ENCODE assay signal across 11 cellular contexts in the genomic region with DNA sequence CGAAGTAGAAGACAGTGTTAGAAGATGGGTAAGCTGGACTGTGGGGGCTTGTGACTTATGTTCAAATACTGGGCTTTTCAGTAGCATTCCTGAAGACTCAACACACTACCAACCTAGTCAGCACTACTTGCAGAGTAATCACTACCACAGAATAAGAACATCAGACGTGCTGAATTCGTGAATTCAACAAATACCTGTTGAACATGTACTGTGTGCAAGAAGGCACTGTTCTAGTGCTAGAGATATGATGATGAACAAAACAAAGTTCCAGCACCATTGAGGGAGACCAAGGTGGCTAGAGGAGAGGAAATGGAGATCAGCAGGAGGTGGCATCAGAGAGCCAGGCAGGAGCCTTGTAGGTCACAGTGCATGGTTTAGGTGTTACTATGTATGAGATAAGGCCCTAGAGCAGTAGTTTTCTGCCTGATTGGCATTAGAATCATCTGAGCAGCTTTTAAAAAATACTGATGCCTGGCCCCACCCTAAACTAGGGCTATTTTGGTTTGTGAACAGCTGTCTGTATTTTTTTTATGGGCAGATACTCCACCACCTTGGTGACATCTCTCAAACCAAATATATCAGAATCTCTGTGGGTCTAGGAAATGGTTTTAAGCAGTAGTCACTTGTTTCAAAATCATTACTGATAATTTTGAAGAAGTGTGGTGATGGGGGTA. TPM values are rescaled to one million over a fixed set of nuclear protein-coding genes. Genes with fewer than 3 reads are reported as not detected.
DNase-seq lines count a peak whose midpoint lies in the region; ATAC-seq and TF ChIP-seq lines count a peak whose summit lies in the region.
"Had no signal": no experiment of that assay in that cellular context is flagged by ENCODE, and none has a peak within 500 bp of the region (broad histone marks: within the 10 kb centered on the region; RNA-seq: fewer than 3 reads in every experiment).

No MANE protein-coding gene starts in this region.

- in situ Hi-C loops in gastrocnemius medialis (cut with MboI; ENCODE audit: low sequenced_read_pairs in 4 of 4), result no loop called here

- peaks cover 7% of the 10 kb centered on the region for H3K4me1 Mint-ChIP-seq in activated CD4-positive, alpha-beta T cell treated with anti-CD3 and anti-CD28 coated beads for 36 hours

- H3K4me3 Mint-ChIP-seq in activated CD4-positive, alpha-beta T cell treated with anti-CD3 and anti-CD28 coated beads for 36 hours, result no peak overlapping the region

- no peaks in the 10 kb centered on the region for H3K36me3 Mint-ChIP-seq in activated CD4-positive, alpha-beta T cell treated with anti-CD3 and anti-CD28 coated beads for 36 hours (ENCODE audit: low read depth)

- H3K9me3 ChIP-seq in gastrocnemius medialis, result no peaks in the 10 kb centered on the region
- H3K9me3 ChIP-seq: suprapubic skin had no signal

- H3K4me3 ChIP-seq in fibroblast of mammary gland (ENCODE audit: control insufficient read depth, low read depth, low read length) (no peak overlapping the region), gastrocnemius medialis (no peak overlapping the region)
- H3K4me3 ChIP-seq: suprapubic skin had no signal

- intact Hi-C loops in activated CD4-positive, alpha-beta T cell treated with anti-CD3 and anti-CD28 coated beads for 36 hours (cut with DNase I, micrococcal nuclease), result no loop called here
- intact Hi-C loops in gastrocnemius medialis (cut with DNase I; ENCODE audit: low total_unique reads), result loop anchor here (1.0 to 2.0 kb wide), 2 partner anchors 27 to 37 kb away; partner anchors contain the start of gene FERMT2

- no peaks in the 10 kb centered on the region for H3K27me3 Mint-ChIP-seq in activated CD4-positive, alpha-beta T cell treated with anti-CD3 and anti-CD28 coated beads for 36 hours

- no peaks in the 10 kb centered on the region for H3K9me3 Mint-ChIP-seq in activated CD4-positive, alpha-beta T cell treated with anti-CD3 and anti-CD28 coated beads for 36 hours (ENCODE audit: low read depth)

- POLR2A ChIA-PET in activated CD4-positive, alpha-beta T cell treated with anti-CD3 and anti-CD28 coated beads for 36 hours (lab: Charles Lee), result no interaction called here

- peak; percentile 14 for TF ChIP-seq CTCF in fibroblast of mammary gland (conservative IDR thresholded peaks at IDR 0.05; ENCODE audit: control insufficient read depth, insufficient read depth, low read depth, low read length)
- peak in 3 of 5 experiments; percentile 33 to 50 (median 33) for TF ChIP-seq CTCF in gastrocnemius medialis (IDR thresholded peaks at IDR 0.05 in 4 of 5, conservative IDR thresholded peaks at IDR 0.05 in 1 of 5)

- no peaks in the 10 kb centered on the region for H3K27me3 ChIP-seq in gastrocnemius medialis
- H3K27me3 ChIP-seq: suprapubic skin had no signal

- peak; percentile 11 for DNase-seq in activated CD4-positive, alpha-beta T cell treated with anti-CD3 and anti-CD28 coated beads for 36 hours
- DNase-seq in activated CD4-positive, alpha-beta T cell treated with anti-CD3 and anti-CD28 coated beads, Interleukin-2, amount 50 U/mL, for 4 hours, result no peak
- DNase-seq in NCI-H460 (ENCODE audit: extremely low read depth, low read depth) (peak; percentile 7), fibroblast of mammary gland (ENCODE audit: low read depth) (no peak), gastrocnemius medialis (no peak), activated gamma-delta T cell treated with Interleukin-2 at 50 U/mL for 16 hours (no peak), NCI-H748 (lab: John Stamatoyannopoulos, UW; ENCODE audit: unreplicated experiment) (no peak), COR-L47 (lab: John Stamatoyannopoulos, UW) (no peak)
- DNase-seq: effector CD4-positive, alpha-beta T cell; NCI-H1048 had no signal

- no peak overlapping the region for H3K27ac Mint-ChIP-seq in activated CD4-positive, alpha-beta T cell treated with anti-CD3 and anti-CD28 coated beads for 36 hours

- no peaks in the 10 kb centered on the region for H3K36me3 ChIP-seq in gastrocnemius medialis
- H3K36me3 ChIP-seq: suprapubic skin had no signal

- ATAC-seq in activated CD4-positive, alpha-beta T cell treated with anti-CD3 and anti-CD28 coated beads for 36 hours, result no peak
- peak; percentile 67 to 83 for ATAC-seq in gastrocnemius medialis

- no peak for TF ChIP-seq POLR2A in gastrocnemius medialis (IDR thresholded peaks at IDR 0.05)

- H3K4me1 ChIP-seq in gastrocnemius medialis, result peaks cover 68 to 91% of the 10 kb centered on the region in 2 donors

- peak overlapping the region in 2 of 4 donors; percentile 5 to 40 for H3K27ac ChIP-seq in gastrocnemius medialis
- H3K27ac ChIP-seq: suprapubic skin had no signal

- CTCF ChIA-PET in activated CD4-positive, alpha-beta T cell treated with anti-CD3 and anti-CD28 coated beads for 36 hours (lab: Charles Lee), result no interaction called here

RNA-seq across cellular contexts. Expression of gene FERMT2, which starts 26.8 kb away (rescaled TPM):
- 1 to 10 TPM; 2.1 to 3.6 TPM for total RNA-seq in activated CD4-positive, alpha-beta T cell treated with anti-CD3 and anti-CD28 coated beads for 36 hours
- 62.2 and 62.3 TPM in 2 replicates for total RNA-seq in NCI-H460 (2014; rRNA removed; shearing (Covaris generic))
- 41.9 and 59.3 TPM in 2 replicates for polyA plus RNA-seq in NCI-H460 (2014; cell fraction: nucleus; rRNA removed)
- total RNA-seq in gastrocnemius medialis, result 10 to 100 TPM; 44.0 to 75.9 (median 59.7) TPM

Comparison
In these comparisons a context has a peak if more than half of its experiments do, and no peak if none do; other contexts are left out.
1. DNase-seq: peak in activated CD4-positive, alpha-beta T cell treated with anti-CD3 and anti-CD28 coated beads for 36 hours (single experiment) and NCI-H460 (single experiment); none in activated CD4-positive, alpha-beta T cell treated with anti-CD3 and anti-CD28 coated beads, Interleukin-2, amount 50 U/mL, for 4 hours (0 of 2), fibroblast of mammary gland (single experiment), gastrocnemius medialis (0 of 2), activated gamma-delta T cell treated with Interleukin-2 at 50 U/mL for 16 hours (single experiment), NCI-H748 (single experiment) and COR-L47 (single experiment).
2. RNA of gene FERMT2, which starts 26.8 kb away (total RNA-seq): 44.0 to 75.9 TPM in gastrocnemius medialis and 62.2 to 62.3 TPM in NCI-H460; 2.1 to 3.6 TPM in activated CD4-positive, alpha-beta T cell treated with anti-CD3 and anti-CD28 coated beads for 36 hours; every median in the first group is over 4 times any median in the second.